In genomic region chr12:63913929-63914328, GRCh38 we compare ENCODE assay signal across 30 cellular contexts.
DNase-seq lines count a peak whose midpoint lies in the region; ATAC-seq and TF ChIP-seq lines count a peak whose summit lies in the region.
"Had no signal": no experiment of that assay in that cellular context is flagged by ENCODE, and none has a peak within 500 bp of the region (broad histone marks: within the 10 kb centered on the region; RNA-seq: fewer than 3 reads in every experiment).

No MANE protein-coding gene starts in this region.

- in situ Hi-C loops in brain microvascular endothelial cell (cut with HindIII; ENCODE audit: low pct_ligation_motif_present, low sequenced_read_pairs) = no loop called here

- ATAC-seq in WTC11 = no peak
- ATAC-seq: effector memory CD8-positive, alpha-beta T cell had no signal

- H3K27me3 Mint-ChIP-seq in HFFc6 (ENCODE audit: insufficient read depth) = no peaks in the 10 kb centered on the region; the same call in none of the 2 replicates
- no peaks in the 10 kb centered on the region for H3K27me3 Mint-ChIP-seq in WTC11 (ENCODE audit: low read depth)
- no peaks in the 10 kb centered on the region for H3K27me3 Mint-ChIP-seq in neural progenitor cell (ENCODE audit: insufficient read depth, low read depth)
- H3K27me3 Mint-ChIP-seq: activated B cell treated with CpG ODN at 0.5 μM for 24 hours; activated CD4-positive, alpha-beta T cell treated with anti-CD3 and anti-CD28 coated beads, Interleukin-2, amount 10 ng/mL, durations not matched to agents 7 days and 5 days; activated naive CD8-positive, alpha-beta T cell treated with anti-CD3 and anti-CD28 coated beads, Interleukin-2, amount 10 ng/mL, durations not matched to agents 7 days and 5 days had no signal

- peaks cover 87% of the 10 kb centered on the region for H3K4me1 Mint-ChIP-seq in HFFc6 (ENCODE audit: low read depth)
- peaks cover 42% of the 10 kb centered on the region for H3K4me1 Mint-ChIP-seq in WTC11
- H3K4me1 Mint-ChIP-seq in neural progenitor cell = peaks cover 76% of the 10 kb centered on the region
- H3K4me1 Mint-ChIP-seq: activated B cell treated with CpG ODN at 0.5 μM for 24 hours; activated CD4-positive, alpha-beta T cell treated with anti-CD3 and anti-CD28 coated beads, Interleukin-2, amount 10 ng/mL, durations not matched to agents 7 days and 5 days; activated naive CD8-positive, alpha-beta T cell treated with anti-CD3 and anti-CD28 coated beads, Interleukin-2, amount 10 ng/mL, durations not matched to agents 7 days and 5 days had no signal

- H3K4me3 Mint-ChIP-seq in HFFc6 (no peak overlapping the region), WTC11 (no peak overlapping the region), neural progenitor cell (no peak overlapping the region)
- H3K4me3 Mint-ChIP-seq: activated B cell treated with CpG ODN at 0.5 μM for 24 hours; activated CD4-positive, alpha-beta T cell treated with anti-CD3 and anti-CD28 coated beads, Interleukin-2, amount 10 ng/mL, durations not matched to agents 7 days and 5 days; activated naive CD8-positive, alpha-beta T cell treated with anti-CD3 and anti-CD28 coated beads, Interleukin-2, amount 10 ng/mL, durations not matched to agents 7 days and 5 days; effector memory CD8-positive, alpha-beta T cell; stimulated activated naive CD8-positive, alpha-beta T cell treated with anti-CD3 and anti-CD28 coated beads, Interleukin-15, Interleukin-2, amounts not matched to agents 100 ng/mL and 50 ng/mL, for 24 hours had no signal

- H4K20me1 ChIP-seq in neural progenitor cell (ENCODE audit: low read depth) = no peaks in the 10 kb centered on the region
- H4K20me1 ChIP-seq: BLaER1 had no signal

- H3K27ac Mint-ChIP-seq in HFFc6 (peak overlapping the region; percentile 97), WTC11 (peak overlapping the region; percentile 26; the same call in 1 of the 2 replicates), neural progenitor cell (peak overlapping the region; percentile 99)
- H3K27ac Mint-ChIP-seq: activated B cell treated with CpG ODN at 0.5 μM for 24 hours; activated CD4-positive, alpha-beta T cell treated with anti-CD3 and anti-CD28 coated beads, Interleukin-2, amount 10 ng/mL, durations not matched to agents 7 days and 5 days; activated naive CD8-positive, alpha-beta T cell treated with anti-CD3 and anti-CD28 coated beads, Interleukin-2, amount 10 ng/mL, durations not matched to agents 7 days and 5 days; effector memory CD8-positive, alpha-beta T cell; stimulated activated naive CD8-positive, alpha-beta T cell treated with anti-CD3 and anti-CD28 coated beads, Interleukin-15, Interleukin-2, amounts not matched to agents 100 ng/mL and 50 ng/mL, for 24 hours had no signal

- no peak overlapping the region for H3K9ac ChIP-seq in neural progenitor cell
- H3K9ac ChIP-seq: BLaER1 had no signal

- H3F3A ChIP-seq in neural progenitor cell (ENCODE audit: low read depth) = no peaks in the 10 kb centered on the region

- no peaks in the 10 kb centered on the region for H3K27me3 ChIP-seq in ACC112 (ENCODE audit: insufficient read depth, low read length)
- H3K27me3 ChIP-seq in neural progenitor cell = no peaks in the 10 kb centered on the region
- no peaks in the 10 kb centered on the region for H3K27me3 ChIP-seq in SJCRH30
- H3K27me3 ChIP-seq in brain microvascular endothelial cell (replicated peaks) = no peaks in the 10 kb centered on the region
- H3K27me3 ChIP-seq: BLaER1, right atrium auricular region, testis had no signal

- no peaks in the 10 kb centered on the region for H3K9me3 Mint-ChIP-seq in HFFc6
- H3K9me3 Mint-ChIP-seq in WTC11 = no peaks in the 10 kb centered on the region
- H3K9me3 Mint-ChIP-seq in neural progenitor cell = no peaks in the 10 kb centered on the region
- H3K9me3 Mint-ChIP-seq: activated B cell treated with CpG ODN at 0.5 μM for 24 hours; activated CD4-positive, alpha-beta T cell treated with anti-CD3 and anti-CD28 coated beads, Interleukin-2, amount 10 ng/mL, durations not matched to agents 7 days and 5 days; effector memory CD8-positive, alpha-beta T cell; stimulated activated naive CD8-positive, alpha-beta T cell treated with anti-CD3 and anti-CD28 coated beads, Interleukin-15, Interleukin-2, amounts not matched to agents 100 ng/mL and 50 ng/mL, for 24 hours had no signal

- H3K36me3 ChIP-seq in ACC112 (ENCODE audit: insufficient read depth, low read length) = no peaks in the 10 kb centered on the region
- no peaks in the 10 kb centered on the region for H3K36me3 ChIP-seq in neural progenitor cell
- H3K36me3 ChIP-seq in SJCRH30 = no peaks in the 10 kb centered on the region
- H3K36me3 ChIP-seq in brain microvascular endothelial cell (replicated peaks) = no peaks in the 10 kb centered on the region
- H3K36me3 ChIP-seq: BLaER1, left ventricle myocardium inferior, right atrium auricular region had no signal

- H3K4me1 ChIP-seq in ACC112 (ENCODE audit: control insufficient read depth, insufficient read depth, low read length, unreplicated experiment) (peaks cover 46% of the 10 kb centered on the region), neural progenitor cell (no peaks in the 10 kb centered on the region), SJCRH30 (peaks cover 28% of the 10 kb centered on the region)

- no peaks in the 10 kb centered on the region; the same call in 1 of the 2 replicates for H3K36me3 Mint-ChIP-seq in HFFc6 (ENCODE audit: low read depth)
- no peaks in the 10 kb centered on the region for H3K36me3 Mint-ChIP-seq in WTC11
- peaks cover 8% of the 10 kb centered on the region for H3K36me3 Mint-ChIP-seq in neural progenitor cell
- H3K36me3 Mint-ChIP-seq: activated naive CD8-positive, alpha-beta T cell treated with anti-CD3 and anti-CD28 coated beads, Interleukin-2, amount 10 ng/mL, durations not matched to agents 7 days and 5 days had no signal

- H3K4me3 ChIP-seq in ACC112 (ENCODE audit: low read depth, low read length) = no peak overlapping the region
- H3K4me3 ChIP-seq in neural progenitor cell = no peak overlapping the region
- no peak overlapping the region for H3K4me3 ChIP-seq in SJCRH30
- no peak overlapping the region for H3K4me3 ChIP-seq in brain microvascular endothelial cell (ENCODE audit: low read depth, low read length)
- H3K4me3 ChIP-seq: BLaER1, left ventricle myocardium inferior, right atrium auricular region, testis had no signal

- no peak for DNase-seq in HFFc6
- no peak for DNase-seq in WTC11 (ENCODE audit: low spot score)
- no peak for DNase-seq in neural progenitor cell (ENCODE audit: low spot score)
- DNase-seq in SJCRH30 = no peak
- no peak for DNase-seq in DMS 273 treated with DMSO at 0.1 percent for 48 hours (lab: John Stamatoyannopoulos, UW)
- DNase-seq in brain microvascular endothelial cell = no peak
- DNase-seq: activated B cell treated with CpG ODN at 0.5 μM for 24 hours; activated CD4-positive, alpha-beta T cell treated with anti-CD3 and anti-CD28 coated beads, Interleukin-2, amount 10 ng/mL, durations not matched to agents 7 days and 5 days; activated gamma-delta T cell; activated naive CD8-positive, alpha-beta T cell treated with anti-CD3 and anti-CD28 coated beads, Interleukin-2, amount 10 ng/mL, durations not matched to agents 7 days and 5 days; aorta; DMS79; effector memory CD8-positive, alpha-beta T cell; islet precursor cell; KG1; left ventricle myocardium inferior; mesendoderm; MM.1S; NCI-H2081; NCI-H2227 treated with DMSO at 0.1 percent for 48 hours; NCI-H526 treated with DMSO at 0.1 percent for 48 hours; SIG-M5; stimulated activated CD4-positive, alpha-beta T cell treated with anti-CD3 and anti-CD28 coated beads, Interleukin-1b, Interleukin-23, amount 100 ng/mL, for 48 hours; SW 1271; T-helper 9 cell; testis had no signal

- peaks cover 69% of the 10 kb centered on the region for H3K79me2 ChIP-seq in ACC112 (ENCODE audit: control insufficient read depth, insufficient read depth, low read length, unreplicated experiment)
- no peaks in the 10 kb centered on the region for H3K79me2 ChIP-seq in neural progenitor cell (ENCODE audit: low read depth)

- POLR2A ChIA-PET in WTC11 (lab: Charles Lee) = no interaction called here

- H2AFZ ChIP-seq in ACC112 (ENCODE audit: low read length, unreplicated experiment) (no peak overlapping the region), neural progenitor cell (replicated peaks) (no peak overlapping the region)

- CTCF ChIA-PET in WTC11 (lab: Charles Lee) = no interaction called here

- H3K9me3 ChIP-seq in neural progenitor cell (ENCODE audit: low read depth) = no peaks in the 10 kb centered on the region
- no peaks in the 10 kb centered on the region for H3K9me3 ChIP-seq in SJCRH30 (replicated peaks)
- H3K9me3 ChIP-seq: BLaER1, left ventricle myocardium inferior, right atrium auricular region, testis had no signal

- no peak overlapping the region for H3K4me2 ChIP-seq in neural progenitor cell
- H3K4me2 ChIP-seq: BLaER1 had no signal

- H3K27ac ChIP-seq in ACC112 (ENCODE audit: low read depth, low read length) (peak overlapping the region; percentile 99), neural progenitor cell (no peak overlapping the region), SJCRH30 (no peak overlapping the region), brain microvascular endothelial cell (no peak overlapping the region)
- H3K27ac ChIP-seq: BLaER1, left ventricle myocardium inferior, right atrium auricular region, testis had no signal

- TF ChIP-seq CTCF in HFFc6 (IDR thresholded peaks at IDR 0.05) = no peak
- no peak for TF ChIP-seq CTCF in WTC11 (IDR thresholded peaks at IDR 0.05)
- TF ChIP-seq CTCF in neural progenitor cell (IDR thresholded peaks at IDR 0.05) = no peak
- TF ChIP-seq CTCF in brain microvascular endothelial cell (IDR thresholded peaks at IDR 0.05; ENCODE audit: low read depth, low read length, missing control alignments) = no peak

TF ChIP-seq in WTC11, 78 proteins besides CTCF, POLR2A, EP300 and RAD21 (continues in another document):
- no peak for TF ChIP-seq ZNF671 (CRISPR knock-in tag; IDR thresholded peaks at IDR 0.05)
- no peak for TF ChIP-seq ZNF396 (CRISPR knock-in tag; IDR thresholded peaks at IDR 0.05; ENCODE audit: borderline replicate concordance)
- TF ChIP-seq, protein P1, sequence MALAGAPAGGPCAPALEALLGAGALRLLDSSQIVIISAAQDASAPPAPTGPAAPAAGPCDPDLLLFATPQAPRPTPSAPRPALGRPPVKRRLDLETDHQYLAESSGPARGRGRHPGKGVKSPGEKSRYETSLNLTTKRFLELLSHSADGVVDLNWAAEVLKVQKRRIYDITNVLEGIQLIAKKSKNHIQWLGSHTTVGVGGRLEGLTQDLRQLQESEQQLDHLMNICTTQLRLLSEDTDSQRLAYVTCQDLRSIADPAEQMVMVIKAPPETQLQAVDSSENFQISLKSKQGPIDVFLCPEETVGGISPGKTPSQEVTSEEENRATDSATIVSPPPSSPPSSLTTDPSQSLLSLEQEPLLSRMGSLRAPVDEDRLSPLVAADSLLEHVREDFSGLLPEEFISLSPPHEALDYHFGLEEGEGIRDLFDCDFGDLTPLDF (CRISPR knock-in tag; IDR thresholded peaks at IDR 0.05) = no peak
- no peak for TF ChIP-seq ZNF317 (CRISPR knock-in tag; IDR thresholded peaks at IDR 0.05; ENCODE audit: borderline replicate concordance, low read depth)

Comparison
In these comparisons a context has a peak if more than half of its experiments do, and no peak if none do; other contexts are left out.
1. H3K27ac Mint-ChIP-seq: peak in every context shown above with its lines; median percentile 99 in neural progenitor cell; 97 in HFFc6; 26 in WTC11.